8 cellular contexts compared by ENCODE assay signal in the genomic region with DNA sequence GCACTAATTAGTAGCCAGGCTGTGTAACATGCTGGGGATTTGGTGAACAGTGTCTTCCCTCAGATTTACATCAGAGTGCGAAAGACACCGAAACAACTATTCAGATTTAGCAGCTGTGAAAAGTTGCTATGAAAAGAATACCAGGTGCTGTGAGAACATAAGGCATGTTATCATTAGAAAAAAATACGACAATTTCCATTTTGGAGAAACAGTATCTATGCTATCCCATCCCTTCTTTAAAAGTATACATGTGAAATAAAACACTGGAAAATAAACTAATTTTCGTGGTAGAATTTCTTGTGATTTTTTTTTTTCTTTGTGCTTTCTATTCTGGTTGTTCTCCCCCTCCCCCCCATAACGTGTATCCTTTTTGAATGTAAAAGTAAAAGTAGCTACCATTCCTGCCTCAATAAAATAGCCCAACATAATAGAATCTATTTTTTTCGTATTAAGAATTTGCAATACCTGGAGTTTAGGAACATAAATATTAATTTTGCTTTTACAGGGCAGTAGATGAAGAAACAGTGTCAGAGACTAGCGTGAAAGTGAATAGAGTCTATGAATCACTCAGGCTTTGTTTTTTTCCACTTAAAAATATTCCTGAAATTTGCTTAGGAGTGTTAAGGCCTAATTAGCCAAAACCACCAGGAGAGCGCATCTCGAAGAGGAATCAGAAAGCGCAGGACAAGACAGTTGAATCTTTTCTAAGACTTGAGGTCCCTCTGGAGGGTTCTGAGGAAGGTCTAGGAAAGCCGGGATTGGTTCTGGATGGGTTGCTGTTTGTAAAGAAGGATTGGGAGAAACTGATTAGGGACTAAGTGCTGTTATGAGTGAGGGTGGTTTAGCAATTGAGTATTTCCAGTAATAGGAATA. TPM values are rescaled to one million over a fixed set of nuclear protein-coding genes. Genes with fewer than 3 reads are reported as not detected.
A peak's percentile ranks its signal among the peaks of the same experiment; 100 is the strongest.
DNase-seq lines count a peak whose midpoint lies in the region; ATAC-seq, FAIRE-seq and TF ChIP-seq lines count a peak whose summit lies in the region.

No MANE protein-coding gene starts in this region.

- no peaks in the 10 kb centered on the region for H3K27me3 Mint-ChIP-seq in activated naive CD8-positive, alpha-beta T cell treated with anti-CD3 and anti-CD28 coated beads, Interleukin-2, amount 50 U/mL, for 24 hours

- H3K27ac ChIP-seq in uterus = peak overlapping the region; percentile 84 to 90

- no peaks in the 10 kb centered on the region for H3K9me3 Mint-ChIP-seq in activated naive CD8-positive, alpha-beta T cell treated with anti-CD3 and anti-CD28 coated beads, Interleukin-2, amount 50 U/mL, for 24 hours

- peaks cover 0 to 6% of the 10 kb centered on the region in 2 donors for H3K4me1 ChIP-seq in uterus

- intact Hi-C loops in lower leg skin (cut with DNase I; ENCODE audit: low total_unique reads) (no loop called here), uterus (cut with DNase I; ENCODE audit: low total_unique reads) (no loop called here)

- TF ChIP-seq CTCF in lower leg skin (IDR thresholded peaks at IDR 0.05) (no peak), uterus (IDR thresholded peaks at IDR 0.05) (no peak)

- no peaks in the 10 kb centered on the region for H3K27me3 ChIP-seq in uterus

- peak overlapping the region; percentile 98 for H3K4me3 Mint-ChIP-seq in activated naive CD8-positive, alpha-beta T cell treated with anti-CD3 and anti-CD28 coated beads, Interleukin-2, amount 50 U/mL, for 24 hours

- H3K4me3 ChIP-seq in lower leg skin (ENCODE audit: low read depth, poor library complexity, severe bottlenecking) (peak overlapping the region; percentile 65), uterus (peak overlapping the region; percentile 69 to 94)

- H3K4me1 Mint-ChIP-seq in activated naive CD8-positive, alpha-beta T cell treated with anti-CD3 and anti-CD28 coated beads, Interleukin-2, amount 50 U/mL, for 24 hours = peaks cover 69% of the 10 kb centered on the region

- no peak for TF ChIP-seq POLR2A in GM12891 (IDR thresholded peaks at IDR 0.05; ENCODE audit: low read depth, low read length)
- TF ChIP-seq POLR2A in lower leg skin (IDR thresholded peaks at IDR 0.05) = no peak
- TF ChIP-seq POLR2A in uterus (IDR thresholded peaks at IDR 0.05) = no peak

- H3K9me3 ChIP-seq in uterus = no peaks in the 10 kb centered on the region

- ATAC-seq in HG03103 (IDR thresholded peaks at IDR 0.05; ENCODE audit: low read depth, unreplicated experiment) (peak; percentile 22), HG02852 (IDR thresholded peaks at IDR 0.05; ENCODE audit: unreplicated experiment) (no peak), esophagus mucosa (no peak)
- no peak for ATAC-seq in activated naive CD8-positive, alpha-beta T cell treated with anti-CD3 and anti-CD28 coated beads, Interleukin-2, amount 50 U/mL, for 24 hours

- no peaks in the 10 kb centered on the region for H3K36me3 ChIP-seq in uterus

- H3K27ac Mint-ChIP-seq in activated naive CD8-positive, alpha-beta T cell treated with anti-CD3 and anti-CD28 coated beads, Interleukin-2, amount 50 U/mL, for 24 hours = peak overlapping the region; percentile 96

- FAIRE-seq in GM12891 (lab: Jason Lieb, UNC) = peak; percentile 9

- DNase-seq in GM12891 (ENCODE audit: insufficient read length, low spot score) (no peak), lower leg skin (ENCODE audit: low spot score in 2 of 2) (no peak), uterus (no peak), cerebellar nuclear complex (lab: John Stamatoyannopoulos, UW) (no peak)
- DNase-seq in activated naive CD8-positive, alpha-beta T cell treated with anti-CD3 and anti-CD28 coated beads, Interleukin-2, amount 50 U/mL, for 24 hours = no peak

- peaks cover 24% of the 10 kb centered on the region for H3K36me3 Mint-ChIP-seq in activated naive CD8-positive, alpha-beta T cell treated with anti-CD3 and anti-CD28 coated beads, Interleukin-2, amount 50 U/mL, for 24 hours (ENCODE audit: low read depth)

- WGBS in lower leg skin, 2 donors = 34 to 39% methylated on average over 11 of the region's 11 CpGs

TF ChIP-seq in GM12891, 5 proteins besides CTCF, POLR2A, EP300 and RAD21:
- TF ChIP-seq SPI1 (IDR thresholded peaks at IDR 0.05; ENCODE audit: low read depth, low read length) (no peak), POLR2AphosphoS5 (IDR thresholded peaks at IDR 0.05; ENCODE audit: low read depth, low read length) (no peak), PAX5 (IDR thresholded peaks at IDR 0.05; ENCODE audit: insufficient read depth, low read length, severe bottlenecking) (no peak), TAF1 (IDR thresholded peaks at IDR 0.05; ENCODE audit: low read depth, low read length) (no peak), POU2F2 (IDR thresholded peaks at IDR 0.05; ENCODE audit: low read depth, low read length) (no peak)

RNA-seq across cellular contexts. Expression of a gene that starts 0.8 kb away (rescaled TPM):
- 57.3 TPM for polyA plus RNA-seq in GM12891 (2012; ENCODE audit: low read depth, missing spikeins)
- 100 to 1,000 TPM in 1 of 4 donors, 10 to 100 TPM in 3; 65.6 to 125 (median 87.5) TPM for total RNA-seq in lower leg skin
- total RNA-seq in uterus = 10 to 100 TPM; 26.6 to 90.0 (median 52.4) TPM
- total RNA-seq in esophagus mucosa = 23.8 TPM

RNA-seq across cellular contexts. Expression of a gene that starts 2.0 kb away (rescaled TPM):
- polyA plus RNA-seq in GM12891 (2012; ENCODE audit: low read depth, missing spikeins) = 176 TPM
- 10 to 100 TPM; 31.5 to 46.3 (median 43.0) TPM for total RNA-seq in lower leg skin
- total RNA-seq in uterus = 10 to 100 TPM in 2 of 4 donors, 1 to 10 TPM in 1, not detected in 1; 2.4 to 40.0 (median 10.6) TPM
- total RNA-seq in esophagus mucosa = 74.7 TPM

RNA-seq across cellular contexts. Expression of a gene that starts 19.8 kb away (rescaled TPM):
- polyA plus RNA-seq in GM12891 (2012; ENCODE audit: low read depth, missing spikeins) = 1.0 TPM
- 1 to 10 TPM; 1.3 to 3.2 (median 2.3) TPM for total RNA-seq in lower leg skin
- total RNA-seq in uterus = 10 to 100 TPM in 3 of 4 donors, 1 to 10 TPM in 1; 6.1 to 34.1 (median 18.4) TPM
- 0.76 TPM for total RNA-seq in esophagus mucosa

RNA-seq across cellular contexts. Expression of a gene that starts 49.3 kb away (rescaled TPM):
- polyA plus RNA-seq in GM12891 (2012; ENCODE audit: low read depth, missing spikeins) = not detected
- total RNA-seq in lower leg skin (under 1 TPM in 2 of 4 donors, not detected in 2; 0.59 to 0.65 TPM), uterus (10 to 100 TPM in 1 of 4 donors, 1 to 10 TPM in 2, under 1 TPM in 1; 0.59 to 16.5 (median 3.0) TPM), esophagus mucosa (0.20 TPM)
